16 cellular contexts compared by ENCODE assay signal in genomic region chr20:48807051-48807450, GRCh38. TPM values are rescaled to one million over a fixed set of nuclear protein-coding genes. Genes with fewer than 3 reads are reported as not detected.
DNase-seq lines count a peak whose midpoint lies in the region; ATAC-seq and FAIRE-seq lines count a peak whose summit lies in the region.
"Had no signal": no experiment of that assay in that cellular context is flagged by ENCODE, and none has a peak within 500 bp of the region (broad histone marks: within the 10 kb centered on the region; RNA-seq: fewer than 3 reads in every experiment).

No MANE protein-coding gene starts in this region.

- peaks cover 25 to 33% (median 26%) of the 10 kb centered on the region in 3 donors for H3K36me3 Mint-ChIP-seq in immature natural killer cell

- no peaks in the 10 kb centered on the region for H3K9me3 ChIP-seq in right cardiac atrium (ENCODE audit: control insufficient read depth, low read length)

- peaks cover 0 to 96% of the 10 kb centered on the region in 2 donors for H3K4me1 Mint-ChIP-seq in immature natural killer cell

- H3K27ac Mint-ChIP-seq in immature natural killer cell = peak overlapping the region; percentile 61 to 87 (median 82)

- no peaks in the 10 kb centered on the region for H3K27me3 ChIP-seq in right cardiac atrium (ENCODE audit: control insufficient read depth, insufficient read depth)

- H3K27ac ChIP-seq in right cardiac atrium (ENCODE audit: low read length) (peak overlapping the region; percentile 37), caudate nucleus (ENCODE audit: low read depth, low read length) (peak overlapping the region; percentile 9)

- WGBS in right cardiac atrium = 90% methylated on average over 1 of the region's 1 CpG

- intact Hi-C loops in right cardiac atrium (cut with DNase I) (no loop called here), left cardiac atrium (cut with DNase I) (no loop called here), head of caudate nucleus (cut with DNase I) (loop anchor here (5.0 kb wide), 1 partner anchor 150 kb away; no protein-coding TSS in a partner anchor)

- no peak for DNase-seq in right cardiac atrium
- no peak for DNase-seq in left cardiac atrium
- DNase-seq in caudate nucleus (lab: John Stamatoyannopoulos, UW) = no peak
- no peak for DNase-seq in immature natural killer cell
- no peak for DNase-seq in NCI-H345 treated with DMSO at 0.1 percent for 48 hours (lab: John Stamatoyannopoulos, UW; ENCODE audit: unreplicated experiment)
- no peak for DNase-seq in GM19239 (ENCODE audit: insufficient read length, low spot score)
- DNase-seq in head of caudate nucleus = no peak
- DNase-seq: Caco-2, DMS153, GOT3, KG1, NCI-H1436, NCI-H2029 treated with DMSO at 0.1 percent for 48 hours, NCI-H510A had no signal

- ATAC-seq in right cardiac atrium = no peak
- ATAC-seq in left cardiac atrium = no peak
- ATAC-seq: Panc1 had no signal

- H3K9me3 Mint-ChIP-seq in immature natural killer cell = peaks cover 0 to 5% (median 1%) of the 10 kb centered on the region in 6 donors

- H3K27me3 Mint-ChIP-seq in immature natural killer cell (ENCODE audit: low read depth in 3 of 3) = peaks cover 0 to 9% (median 2%) of the 10 kb centered on the region in 3 donors

- no peak overlapping the region for H3K4me3 ChIP-seq in right cardiac atrium (ENCODE audit: low read length)

- peak overlapping the region in 3 of 5 donors; percentile 29 to 56 (median 50) for H3K4me3 Mint-ChIP-seq in immature natural killer cell

- FAIRE-seq in GM19239 (lab: Jason Lieb, UNC) = no peak
- FAIRE-seq: A204.1 had no signal

- peaks cover 5% of the 10 kb centered on the region for H3K4me1 ChIP-seq in right cardiac atrium (ENCODE audit: control insufficient read depth, insufficient read depth, low read length)

RNA-seq across cellular contexts. Expression of gene PREX1, which starts 20.7 kb away (rescaled TPM):
- total RNA-seq in right cardiac atrium (10 to 100 TPM; 10.4 to 16.2 (median 14.7) TPM), left cardiac atrium (10 to 100 TPM; 16.0 to 17.4 TPM)
- polyA plus RNA-seq in right cardiac atrium (9.0 TPM), immature natural killer cell (10 to 100 TPM; 30.5 to 94.3 (median 54.9) TPM)
